ENCODE assay signal across 16 cellular contexts in genomic region chr11:123219066-123219697, GRCh38. TPM values are rescaled to one million over a fixed set of nuclear protein-coding genes. Genes with fewer than 3 reads are reported as not detected.
DNase-seq lines count a peak whose midpoint lies in the region; ATAC-seq and TF ChIP-seq lines count a peak whose summit lies in the region.
"Had no signal": no experiment of that assay in that cellular context is flagged by ENCODE, and none has a peak within 500 bp of the region (broad histone marks: within the 10 kb centered on the region; RNA-seq: fewer than 3 reads in every experiment).

No MANE protein-coding gene starts in this region.

- H3K27ac ChIP-seq in AG04450 (ENCODE audit: low read depth, low read length) (peak overlapping the region; percentile 88), HUES48 (ENCODE audit: low read depth, low read length) (peak overlapping the region; percentile 3), fibroblast of lung (ENCODE audit: insufficient read depth, low read length) (peak overlapping the region; percentile 41), trophoblast cell (ENCODE audit: low read depth, low read length) (no peak overlapping the region)
- H3K27ac ChIP-seq: heart right ventricle had no signal

- H3K4me1 ChIP-seq in HUES48 (ENCODE audit: control insufficient read depth, insufficient read depth, low read length) (peaks cover 20% of the 10 kb centered on the region), fibroblast of lung (ENCODE audit: control insufficient read depth, extremely low read depth, insufficient read depth, low read length) (peaks cover 7% of the 10 kb centered on the region), trophoblast cell (ENCODE audit: control insufficient read depth in 1 of 2, insufficient read depth in 2 of 2, low read length in 2 of 2) (peaks cover 9 to 17% of the 10 kb centered on the region in 2 experiments)

- H3K4me3 ChIP-seq in AG04450 (ENCODE audit: low read depth, low read length) (no peak overlapping the region; the same call in 1 of the 2 replicates), HUES48 (ENCODE audit: low read depth, low read length) (no peak overlapping the region), fibroblast of lung (replicated peaks in 1 of 4; ENCODE audit: control extremely low read depth in 1 of 4, insufficient read depth in 1 of 4, low read depth in 3 of 4, low read length in 4 of 4) (no peak overlapping the region), trophoblast cell (ENCODE audit: low read depth, low read length) (no peak overlapping the region)
- H3K4me3 ChIP-seq: heart right ventricle had no signal

- H3K14ac ChIP-seq in trophoblast cell (ENCODE audit: low read length), result no peak overlapping the region

- H2BK120ac ChIP-seq in trophoblast cell (ENCODE audit: insufficient read depth, low read length, poor library complexity), result peak overlapping the region; percentile 62

- H4K8ac ChIP-seq in trophoblast cell (ENCODE audit: low read depth, low read length), result peak overlapping the region; percentile 17

- H3K9me3 ChIP-seq in AG04450 (ENCODE audit: control insufficient read depth, insufficient read depth, low read length) (peaks cover 7% of the 10 kb centered on the region; the same call in 1 of the 2 replicates), HUES48 (ENCODE audit: control insufficient read depth, insufficient read depth, low read length) (no peaks in the 10 kb centered on the region), fibroblast of lung (ENCODE audit: control insufficient read depth, insufficient read depth, low read depth, low read length) (no peaks in the 10 kb centered on the region), trophoblast cell (ENCODE audit: insufficient read depth, low read depth, low read length) (no peaks in the 10 kb centered on the region)

- no peak overlapping the region for H3K23ac ChIP-seq in trophoblast cell (ENCODE audit: low read length)

- WGBS in trophoblast cell (ENCODE audit: extremely low coverage, insufficient coverage, insufficient read length), result no CpG with 5 or more reads among the region's 9 CpGs

- H3K4me2 ChIP-seq in fibroblast of lung (ENCODE audit: extremely low read depth, insufficient read depth, low read length), result peak overlapping the region; percentile 32
- H3K4me2 ChIP-seq in trophoblast cell (ENCODE audit: low read length), result no peak overlapping the region

- peak overlapping the region; percentile 72 for H3K18ac ChIP-seq in trophoblast cell (ENCODE audit: low read length)

- no peak overlapping the region for H2BK5ac ChIP-seq in trophoblast cell (ENCODE audit: low read depth, low read length, poor library complexity)

- TF ChIP-seq CTCF in AG04450 (IDR thresholded peaks at IDR 0.05; ENCODE audit: low read depth, low read length) (no peak), fibroblast of lung (conservative IDR thresholded peaks at IDR 0.05 in 1 of 2, IDR thresholded peaks at IDR 0.05 in 1 of 2; ENCODE audit: low read depth in 1 of 2, low read length in 2 of 2) (no peak)

- peak overlapping the region; percentile 97 for H2BK12ac ChIP-seq in trophoblast cell (ENCODE audit: low read length)

- H2AFZ ChIP-seq in fibroblast of lung (ENCODE audit: low read length) (peak overlapping the region; percentile 15), trophoblast cell (ENCODE audit: insufficient read depth, low read length, poor library complexity) (peak overlapping the region; percentile 52)

- peak overlapping the region; percentile 76 for H4K91ac ChIP-seq in trophoblast cell (ENCODE audit: low read depth, low read length)

- DNase-seq in AG04450 (ENCODE audit: low read depth, low spot score) (peak; percentile 53), fibroblast of lung (ENCODE audit: low read depth in 2 of 2) (peak; percentile 39 to 88), trophoblast cell (no peak), DMS79 treated with DMSO at 0.1 percent for 48 hours (lab: John Stamatoyannopoulos, UW) (no peak), HPDE6-E6E7 (ENCODE audit: extremely low spot score) (no peak)
- no peak for DNase-seq in activated CD8-positive, alpha-beta memory T cell treated with anti-CD3 and anti-CD28 coated beads, Interleukin-2, amount 50 U/mL, for 4 hours
- DNase-seq: cerebellar nuclear complex, DMS153, heart right ventricle, NCI-H1417 treated with DMSO at 0.1 percent for 48 hours, NCI-H524 had no signal

- H3K27me3 ChIP-seq in AG04450 (ENCODE audit: control insufficient read depth, insufficient read depth, low read length), result no peaks in the 10 kb centered on the region
- H3K27me3 ChIP-seq in HUES48 (ENCODE audit: control insufficient read depth, insufficient read depth, low read length), result no peaks in the 10 kb centered on the region
- H3K27me3 ChIP-seq in fibroblast of lung (ENCODE audit: control insufficient read depth, insufficient read depth, low read length), result no peaks in the 10 kb centered on the region
- no peaks in the 10 kb centered on the region for H3K27me3 ChIP-seq in trophoblast cell (ENCODE audit: insufficient read depth, low read length)

- no peaks in the 10 kb centered on the region for H3K36me3 ChIP-seq in HUES48 (ENCODE audit: control insufficient read depth, insufficient read depth, low read length)
- no peaks in the 10 kb centered on the region for H3K36me3 ChIP-seq in fibroblast of lung (ENCODE audit: control insufficient read depth, insufficient read depth, low read length)
- H3K36me3 ChIP-seq in trophoblast cell (ENCODE audit: control insufficient read depth in 1 of 2, insufficient read depth in 2 of 2, low read length in 2 of 2), result no peaks in the 10 kb centered on the region
- H3K36me3 ChIP-seq: heart right ventricle had no signal

- H3K9ac ChIP-seq in HUES48 (ENCODE audit: low read depth, low read length), result no peak overlapping the region
- no peak overlapping the region for H3K9ac ChIP-seq in fibroblast of lung (ENCODE audit: insufficient read depth, low read length)
- no peak overlapping the region for H3K9ac ChIP-seq in trophoblast cell (ENCODE audit: low read length)

- H3K4ac ChIP-seq in trophoblast cell (ENCODE audit: low read depth, low read length), result peak overlapping the region; percentile 16

- peaks cover 14% of the 10 kb centered on the region for H3K79me1 ChIP-seq in trophoblast cell (ENCODE audit: low read length)

- H4K20me1 ChIP-seq in fibroblast of lung (ENCODE audit: control insufficient read depth, extremely low read depth, insufficient read depth, low read length), result no peaks in the 10 kb centered on the region

- no peak for ATAC-seq in GM18868 (IDR thresholded peaks at IDR 0.05; ENCODE audit: unreplicated experiment)
- ATAC-seq: activated CD4-positive, CD25-positive, alpha-beta regulatory T cell treated with anti-CD3 and anti-CD28 coated beads, Interleukin-2, amount 50 U/mL, for 24 hours; sciatic nerve had no signal

- peak overlapping the region; percentile 51 for H2AK5ac ChIP-seq in trophoblast cell (ENCODE audit: low read length)

- POLR2A ChIA-PET in AG04450 (lab: Yijun Ruan, JAX), result interaction anchor here (0.8 to 2.3 kb wide), 6 partner anchors 12 to 157 kb away, joined by 3 to 8 read pairs (median 5); partner anchors contain the start of gene CLMP

- no peak overlapping the region for H4K12ac ChIP-seq in trophoblast cell (ENCODE audit: low read depth, low read length)

- CTCF ChIA-PET in AG04450 (lab: Charles Lee), result interaction anchor here (0.6 to 1.5 kb wide), 5 partner anchors 13 to 42 kb away, joined by 3 to 7 read pairs (median 4); no protein-coding TSS in a partner anchor

- H3K79me2 ChIP-seq in fibroblast of lung (ENCODE audit: control insufficient read depth, insufficient read depth, low read length) (no peaks in the 10 kb centered on the region), trophoblast cell (ENCODE audit: control insufficient read depth, insufficient read depth, low read length, poor library complexity) (no peaks in the 10 kb centered on the region)

RNA-seq across cellular contexts. Expression of gene CLMP, which starts 24.1 kb away (rescaled TPM):
- polyA plus RNA-seq in AG04450 (2011; rRNA removed), result 251 and 288 TPM in 2 replicates
- 500 and 661 TPM in 2 replicates for polyA minus RNA-seq in AG04450 (2011; rRNA and poly(A)+ RNA removed)
- total RNA-seq in fibroblast of lung, result 84.5 and 107 TPM in 2 replicates
- polyA plus RNA-seq in fibroblast of lung, result 151 and 243 TPM in 2 replicates
- polyA plus RNA-seq in fibroblast of lung (2012), result 74.4 and 134 TPM in 2 replicates
- polyA minus RNA-seq in fibroblast of lung (ENCODE audit: low replicate concordance), result 180 and 200 TPM in 2 replicates
- 52.0 and 56.1 TPM in 2 replicates for polyA plus RNA-seq in trophoblast cell (2013)
- polyA plus RNA-seq: neural cell had no signal

Comparison
In these comparisons a context has a peak if more than half of its experiments do, and no peak if none do; other contexts are left out.
1. DNase-seq: peak in AG04450 (single experiment) and fibroblast of lung (2 of 2); none in trophoblast cell (0 of 2), activated CD8-positive, alpha-beta memory T cell treated with anti-CD3 and anti-CD28 coated beads, Interleukin-2, amount 50 U/mL, for 4 hours (single experiment), DMS79 treated with DMSO at 0.1 percent for 48 hours (single experiment) and HPDE6-E6E7 (single experiment).